Comparison of ENCODE assay signal across 22 cellular contexts in the genomic region with DNA sequence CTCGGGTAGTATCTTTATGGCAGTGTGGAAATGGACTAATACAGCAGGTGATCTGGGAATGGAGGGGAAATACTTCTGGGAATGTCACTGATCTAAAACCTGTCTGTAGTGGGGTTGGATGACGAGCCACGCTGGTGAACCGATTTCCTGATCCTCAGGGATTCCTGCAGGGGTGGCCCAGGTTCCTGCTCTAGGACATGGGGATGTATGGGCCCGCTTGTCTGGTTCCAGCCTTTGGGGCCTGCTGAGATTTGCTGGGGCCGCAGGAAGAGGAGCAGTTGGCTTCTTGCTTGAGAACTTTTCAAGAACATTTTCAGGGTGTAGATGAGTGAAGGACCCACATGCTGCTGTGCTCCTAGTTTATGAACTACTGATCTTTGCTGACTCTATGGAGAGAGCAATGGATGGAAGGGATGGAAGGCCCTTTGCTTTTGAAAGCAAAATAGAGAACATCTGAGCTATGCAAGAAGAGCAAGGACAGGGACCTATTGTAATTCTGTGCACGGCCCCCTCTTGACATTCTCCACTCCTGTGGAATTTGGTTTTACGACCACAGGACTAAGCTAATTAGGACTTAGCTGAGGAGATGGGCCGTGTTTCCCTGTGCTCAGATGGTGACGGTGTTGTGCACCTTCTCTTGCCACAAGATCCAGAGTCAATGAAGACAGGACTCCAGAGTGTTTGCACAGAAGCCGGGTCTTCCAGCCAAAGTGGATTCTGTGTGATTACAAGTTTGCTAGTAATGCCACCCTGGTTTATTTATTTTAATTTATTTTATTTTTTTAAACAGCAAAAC.
DNase-seq lines count a peak whose midpoint lies in the region; FAIRE-seq and TF ChIP-seq lines count a peak whose summit lies in the region.
"Had no signal": no experiment of that assay in that cellular context is flagged by ENCODE, and none has a peak within 500 bp of the region (broad histone marks: within the 10 kb centered on the region; RNA-seq: fewer than 3 reads in every experiment).

No MANE protein-coding gene starts in this region.

- CTCF ChIA-PET in HEK293 (lab: Yijun Ruan, JAX): no interaction called here

- peak overlapping the region; percentile 11 for H2BK120ac ChIP-seq in mesenchymal stem cell (ENCODE audit: low read depth, low read length)

- H3K27me3 ChIP-seq in WERI-Rb-1 (ENCODE audit: insufficient read depth, low read depth, severe bottlenecking) (no peaks in the 10 kb centered on the region), mesenchymal stem cell (ENCODE audit: control insufficient read depth in 1 of 2, insufficient read depth in 1 of 2, low read length in 2 of 2) (no peaks in the 10 kb centered on the region), HAP-1 (ENCODE audit: low read depth) (no peaks in the 10 kb centered on the region)
- H3K27me3 ChIP-seq: BE2C, Peyer's patch, SJCRH30 had no signal

- WGBS in mesenchymal stem cell: 77% methylated on average over 10 of the region's 11 CpGs

- no peak overlapping the region for H2AFZ ChIP-seq in mesenchymal stem cell (ENCODE audit: low read depth, low read length)

- H2BK12ac ChIP-seq in mesenchymal stem cell (ENCODE audit: low read length in 2 of 2): no peak overlapping the region

- in situ Hi-C loops in HAP-1 (cut with MboI; ENCODE audit: low sequenced_read_pairs): no loop called here

- POLR2A ChIA-PET in HEK293 (lab: Yijun Ruan, JAX): no interaction called here

- no peak overlapping the region for H2BK5ac ChIP-seq in mesenchymal stem cell (ENCODE audit: low read depth, low read length, poor library complexity, severe bottlenecking)

- no peak overlapping the region for H3K23ac ChIP-seq in mesenchymal stem cell (ENCODE audit: low read length in 2 of 2)

- no peaks in the 10 kb centered on the region for H3K36me3 ChIP-seq in HEK293 (ENCODE audit: control insufficient read depth in 2 of 2, insufficient read depth in 1 of 2, low read length in 2 of 2)
- H3K36me3 ChIP-seq in WERI-Rb-1: no peaks in the 10 kb centered on the region
- H3K36me3 ChIP-seq in mesenchymal stem cell (ENCODE audit: control insufficient read depth in 1 of 2, insufficient read depth in 2 of 2, low read depth in 1 of 2, low read length in 2 of 2): peaks cover 0 to 13% of the 10 kb centered on the region in 2 experiments
- no peaks in the 10 kb centered on the region for H3K36me3 ChIP-seq in HAP-1 (replicated peaks)
- H3K36me3 ChIP-seq: BE2C, Peyer's patch, SJCRH30 had no signal

- H3K18ac ChIP-seq in mesenchymal stem cell (ENCODE audit: low read depth in 1 of 2, low read length in 2 of 2): no peak overlapping the region

- no peak overlapping the region for H3K4me2 ChIP-seq in mesenchymal stem cell (ENCODE audit: low read length, poor library complexity, severe bottlenecking)
- H3K4me2 ChIP-seq: A549 had no signal

- H3K4me3 ChIP-seq in HEK293 (ENCODE audit: low read depth, low read length) (no peak overlapping the region), WERI-Rb-1 (ENCODE audit: low read depth, low read length) (no peak overlapping the region), mesenchymal stem cell (ENCODE audit: insufficient read depth in 1 of 2, low read depth in 1 of 2, low read length in 2 of 2) (no peak overlapping the region), HAP-1 (no peak overlapping the region)
- H3K4me3 ChIP-seq: A549, K562, Peyer's patch, SJCRH30 had no signal

- H2BK15ac ChIP-seq in mesenchymal stem cell (ENCODE audit: low read depth, poor library complexity, severe bottlenecking): no peak overlapping the region

- H3K79me1 ChIP-seq in mesenchymal stem cell (replicated peaks; ENCODE audit: low read length, poor library complexity, severe bottlenecking): no peaks in the 10 kb centered on the region

- TF ChIP-seq CTCF in HEK293 (tag by site-specific recombination; IDR thresholded peaks at IDR 0.05) (no peak), WERI-Rb-1 (IDR thresholded peaks at IDR 0.05; ENCODE audit: low read depth, low read length) (no peak)

- DNase-seq in WERI-Rb-1 (no peak), mesenchymal stem cell (no peak), urothelium cell line (ENCODE audit: low spot score) (no peak), NK-92 (lab: John Stamatoyannopoulos, UW; ENCODE audit: unreplicated experiment) (no peak), LoVo (ENCODE audit: low spot score) (no peak), HAP-1 (ENCODE audit: low spot score in 2 of 2) (no peak)
- DNase-seq: BE2C, DMS53, GF-D8, NCI-H1092, NCI-H1436, NCI-H187 treated with DMSO at 0.1 percent for 48 hours, NCI-H2107, NCI-H446 treated with DMSO at 0.1 percent for 48 hours, NCI-H69, Peyer's patch, SJCRH30 had no signal

- H3K4ac ChIP-seq in mesenchymal stem cell (ENCODE audit: low read depth in 1 of 2, low read length in 2 of 2): no peak overlapping the region

- H3K4me1 ChIP-seq in HEK293 (ENCODE audit: control insufficient read depth, insufficient read depth, low read length) (no peaks in the 10 kb centered on the region), mesenchymal stem cell (ENCODE audit: control insufficient read depth, insufficient read depth, low read depth, low read length) (peaks cover 24% of the 10 kb centered on the region), HAP-1 (no peaks in the 10 kb centered on the region)

- H2AK5ac ChIP-seq in mesenchymal stem cell (ENCODE audit: low read length, severe bottlenecking): no peak overlapping the region

- H4K91ac ChIP-seq in mesenchymal stem cell (ENCODE audit: low read length): no peak overlapping the region

- no peak overlapping the region for H4K8ac ChIP-seq in mesenchymal stem cell (ENCODE audit: low read length)

- no peak overlapping the region for H3K27ac ChIP-seq in HEK293 (ENCODE audit: extremely low read depth, low read depth, low read length)
- 0 out of 2 replicates have a peak overlapping the region, but pooled peaks have one; percentile 3 for H3K27ac ChIP-seq in WERI-Rb-1
- no peak overlapping the region for H3K27ac ChIP-seq in mesenchymal stem cell (ENCODE audit: low read length, poor library complexity, severe bottlenecking)
- H3K27ac ChIP-seq: Peyer's patch, SJCRH30 had no signal

- no peak overlapping the region for H3K14ac ChIP-seq in mesenchymal stem cell (ENCODE audit: low read length in 2 of 2)

- H3K9me3 ChIP-seq in HEK293 (ENCODE audit: control insufficient read depth, insufficient read depth, low read depth, low read length) (no peaks in the 10 kb centered on the region), WERI-Rb-1 (ENCODE audit: severe bottlenecking) (no peaks in the 10 kb centered on the region), mesenchymal stem cell (ENCODE audit: control insufficient read depth, low read length) (peaks cover 13% of the 10 kb centered on the region), HAP-1 (no peaks in the 10 kb centered on the region)
- H3K9me3 ChIP-seq: Peyer's patch had no signal

- peak; percentile 72 for FAIRE-seq in urothelium cell line (lab: Jason Lieb, UNC)
- FAIRE-seq: A549, D721Med, H1, K562 had no signal

- no peak overlapping the region for H3K9ac ChIP-seq in mesenchymal stem cell (ENCODE audit: low read length)

TF ChIP-seq in HEK293, 187 proteins besides CTCF, POLR2A, EP300 and RAD21:
- TF ChIP-seq ZNF239 (tag by site-specific recombination; IDR thresholded peaks at IDR 0.05): no peak
- TF ChIP-seq SETDB1 (IDR thresholded peaks at IDR 0.05; ENCODE audit: insufficient read length, low read length): peak; percentile 34
